Comparison of ENCODE assay signal across 13 cellular contexts in the genomic region with DNA sequence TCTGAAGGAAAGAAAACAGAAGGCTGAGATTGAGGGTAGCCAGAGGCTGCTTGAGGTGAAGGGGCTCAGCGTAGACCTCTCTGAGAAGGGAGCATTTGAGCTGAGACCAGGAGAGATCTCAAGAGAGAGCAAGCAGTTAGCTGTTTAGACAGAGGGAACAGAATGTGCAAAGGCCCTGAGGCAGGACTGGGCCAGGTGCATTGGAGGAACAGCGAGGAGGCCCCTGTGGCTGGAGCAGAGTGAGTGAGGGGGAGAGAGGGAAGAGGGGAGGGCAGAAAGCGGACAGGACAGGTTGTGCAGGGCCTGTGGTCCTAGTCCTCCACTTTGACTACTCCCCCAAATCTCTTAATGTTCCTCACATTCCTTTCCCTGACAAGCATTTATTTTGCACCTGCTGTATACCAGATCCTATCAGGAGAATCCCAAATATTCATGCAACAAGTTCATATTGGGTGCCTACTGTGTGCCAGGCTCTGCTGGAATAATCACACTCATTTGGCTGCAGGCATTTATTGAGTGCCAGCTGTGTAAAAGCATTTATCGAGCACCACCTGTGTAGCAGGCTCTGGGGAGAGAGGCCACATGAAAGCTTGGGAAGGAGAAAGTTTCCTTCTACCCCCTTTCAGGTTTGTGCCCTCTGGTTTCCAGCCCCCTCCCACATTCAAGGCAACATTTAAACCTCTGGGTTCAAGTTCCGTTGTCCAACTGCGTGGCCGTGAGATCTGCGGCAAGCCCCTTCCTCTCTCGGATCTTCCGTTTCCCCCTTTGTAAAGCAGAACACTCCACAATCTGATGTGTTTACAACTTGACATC. TPM values are rescaled to one million over a fixed set of nuclear protein-coding genes. Genes with fewer than 3 reads are reported as not detected.
DNase-seq lines count a peak whose midpoint lies in the region; ATAC-seq and TF ChIP-seq lines count a peak whose summit lies in the region.
"Had no signal": no experiment of that assay in that cellular context is flagged by ENCODE, and none has a peak within 500 bp of the region (broad histone marks: within the 10 kb centered on the region; RNA-seq: fewer than 3 reads in every experiment).

No MANE protein-coding gene starts in this region.

- POLR2A ChIA-PET in Panc1 (lab: Charles Lee) (no interaction called here), SK-N-SH (lab: Yijun Ruan, JAX) (interaction anchor here (1.5 kb wide), 1 partner anchor 15 kb away, joined by 4 read pairs; no protein-coding TSS in a partner anchor)

- peaks cover 45% of the 10 kb centered on the region for H4K20me1 ChIP-seq in SK-N-SH (ENCODE audit: insufficient read depth)

- no peaks in the 10 kb centered on the region for H3K36me3 Mint-ChIP-seq in glutamatergic neuron (ENCODE audit: unreplicated experiment)

- H3K9ac ChIP-seq in mucosa of rectum (ENCODE audit: low read depth in 1 of 2, low read length in 2 of 2) (peak overlapping the region in 1 of 2 donors; percentile 59), SK-N-SH (no peak overlapping the region)

- TF ChIP-seq RAD21 in SK-N-SH (IDR thresholded peaks at IDR 0.05; ENCODE audit: low read length): no peak

- H3K9me2 ChIP-seq in SK-N-SH: no peaks in the 10 kb centered on the region

- BruUV-seq in Panc1 (replicated peaks; lab: Mats Ljungman, UMichigan): TSS peak; percentile 14

- peaks cover 1% of the 10 kb centered on the region for H3K9me3 Mint-ChIP-seq in glutamatergic neuron (ENCODE audit: unreplicated experiment)

- no peak overlapping the region for H3K4me3 Mint-ChIP-seq in glutamatergic neuron (ENCODE audit: unreplicated experiment)

- CTCF ChIA-PET in Panc1 (lab: Charles Lee) (no interaction called here), SK-N-SH (lab: Yijun Ruan, JAX) (no interaction called here)

- H3K4me2 ChIP-seq in SK-N-SH: no peak overlapping the region

- H3K4me1 ChIP-seq in Panc1 (ENCODE audit: control insufficient read depth, insufficient read depth, low read length) (peaks cover 24% of the 10 kb centered on the region), mucosa of rectum (ENCODE audit: control insufficient read depth in 2 of 2, insufficient read depth in 2 of 2, low read length in 2 of 2) (peaks cover 12 to 18% of the 10 kb centered on the region in 2 donors), testis (peaks cover 44% of the 10 kb centered on the region), SK-N-SH (ENCODE audit: control insufficient read depth in 1 of 2, insufficient read depth in 2 of 2, low read depth in 1 of 2, low read length in 1 of 2) (peaks cover 0 to 12% of the 10 kb centered on the region in 2 experiments; a peak in 2 of 4 replicates)

- DNase-seq in Panc1 (ENCODE audit: low read depth, low spot score): no peak
- DNase-seq in coronary artery (ENCODE audit: low spot score): no peak
- no peak for DNase-seq in testis
- no peak for DNase-seq in glutamatergic neuron
- DNase-seq in DMS153 (lab: John Stamatoyannopoulos, UW): no peak
- no peak for DNase-seq in SK-N-SH
- DNase-seq in NCI-H1930 (lab: John Stamatoyannopoulos, UW): no peak
- DNase-seq: cerebellar nuclear complex, NCI-H1436, NCI-H82, small intestine had no signal

- H3K9me3 ChIP-seq in Panc1 (ENCODE audit: control insufficient read depth, insufficient read depth, low read depth, low read length) (no peaks in the 10 kb centered on the region), mucosa of rectum (ENCODE audit: control insufficient read depth in 2 of 2, low read length in 2 of 2) (no peaks in the 10 kb centered on the region), testis (no peaks in the 10 kb centered on the region), SK-N-SH (no peaks in the 10 kb centered on the region)

- H3K27me3 ChIP-seq in Panc1 (ENCODE audit: control insufficient read depth, insufficient read depth, low read length): no peaks in the 10 kb centered on the region
- H3K27me3 ChIP-seq in mucosa of rectum (ENCODE audit: control insufficient read depth in 2 of 2, insufficient read depth in 2 of 2, low read length in 2 of 2): no peaks in the 10 kb centered on the region
- H3K27me3 ChIP-seq in testis: no peaks in the 10 kb centered on the region
- H3K27me3 ChIP-seq in SK-N-SH (ENCODE audit: insufficient read depth): no peaks in the 10 kb centered on the region

- intact Hi-C loops in Panc1 (cut with micrococcal nuclease; ENCODE audit: unreplicated experiment) (no loop called here), testis (cut with DNase I; ENCODE audit: low total_unique reads) (no loop called here)

- in situ Hi-C loops in Panc1 (cut with HindIII; ENCODE audit: low pct_unique_long_range_greater_than_20kb, low sequenced_read_pairs): no loop called here

- peaks cover 9% of the 10 kb centered on the region for H3K27me3 Mint-ChIP-seq in glutamatergic neuron (ENCODE audit: unreplicated experiment)

- H3K36me3 ChIP-seq in Panc1 (ENCODE audit: control insufficient read depth, insufficient read depth, low read length) (0 out of 2 replicates have a peak, but pooled peaks cover 2% of the 10 kb centered on the region), mucosa of rectum (ENCODE audit: control insufficient read depth in 2 of 2, insufficient read depth in 2 of 2, low read length in 2 of 2) (no peaks in the 10 kb centered on the region), testis (ENCODE audit: low read depth, missing control alignments) (no peaks in the 10 kb centered on the region), SK-N-SH (replicated peaks in 1 of 2; ENCODE audit: control insufficient read depth in 1 of 2, insufficient read depth in 2 of 2, low read length in 1 of 2) (peaks cover 5 to 8% of the 10 kb centered on the region in 2 experiments)

- no peak for TF ChIP-seq POLR2A in testis (IDR thresholded peaks at IDR 0.05)

- no peak for TF ChIP-seq EP300 in SK-N-SH (IDR thresholded peaks at IDR 0.05; ENCODE audit: borderline replicate concordance in 1 of 2, low read depth in 1 of 2, low read length in 1 of 2)

- TF ChIP-seq CTCF in Panc1 (IDR thresholded peaks at IDR 0.05) (no peak), coronary artery (IDR thresholded peaks at IDR 0.05) (no peak), testis (IDR thresholded peaks at IDR 0.05) (no peak), glutamatergic neuron (IDR thresholded peaks at IDR 0.05; ENCODE audit: partially characterized antibody, unreplicated experiment) (no peak), SK-N-SH (IDR thresholded peaks at IDR 0.05) (no peak)

- no peaks in the 10 kb centered on the region for H3K4me1 Mint-ChIP-seq in glutamatergic neuron (ENCODE audit: low read depth, unreplicated experiment)

- H3K79me2 ChIP-seq in SK-N-SH (ENCODE audit: insufficient read depth): peaks cover 84% of the 10 kb centered on the region

- no peaks in the 10 kb centered on the region for H3F3A ChIP-seq in SK-N-SH (replicated peaks; ENCODE audit: insufficient read depth)

- H3K27ac ChIP-seq in Panc1 (ENCODE audit: low read length) (peak overlapping the region; percentile 36; the same call in 1 of the 2 replicates), coronary artery (peak overlapping the region; percentile 100), mucosa of rectum (ENCODE audit: low read depth in 2 of 2, low read length in 2 of 2) (peak overlapping the region; percentile 88 to 91), testis (peak overlapping the region; percentile 97 to 99), SK-N-SH (ENCODE audit: low read depth in 2 of 2, low read length in 1 of 2) (peak overlapping the region in 1 of 2 experiments; percentile 65; a peak in 2 of 4 replicates)
- H3K27ac ChIP-seq: SK-N-MC had no signal

- 63 to 71% methylated on average over 10 of the region's 10 CpGs for WGBS in testis, 2 donors
- 88% methylated on average over 10 of the region's 10 CpGs for WGBS in SK-N-SH (ENCODE audit: low lambda C conversion rate)

- H3K4me3 ChIP-seq in Panc1 (ENCODE audit: low read depth in 2 of 2, low read length in 2 of 2) (no peak overlapping the region), coronary artery (peak overlapping the region; percentile 70), mucosa of rectum (ENCODE audit: low read length in 2 of 2) (no peak overlapping the region), testis (peak overlapping the region in 1 of 2 donors; percentile 60), SK-N-SH (ENCODE audit: low read depth in 2 of 2, low read length in 1 of 2) (no peak overlapping the region)
- H3K4me3 ChIP-seq: SK-N-MC had no signal

- no peak overlapping the region for H3K27ac Mint-ChIP-seq in glutamatergic neuron (ENCODE audit: unreplicated experiment)

- ATAC-seq in Panc1: no peak

- no peak overlapping the region for H2AFZ ChIP-seq in SK-N-SH (ENCODE audit: low read depth)

TF ChIP-seq in SK-N-SH, 30 proteins besides CTCF, POLR2A, EP300 and RAD21:
- TF ChIP-seq NRF1 (IDR thresholded peaks at IDR 0.05; ENCODE audit: low read depth, low read length): no peak
- TF ChIP-seq GATA2 (CRISPR knock-in tag; IDR thresholded peaks at IDR 0.05): no peak
- no peak for TF ChIP-seq POLR2AphosphoS5 (IDR thresholded peaks at IDR 0.05; ENCODE audit: low read depth, low read length)
- no peak for TF ChIP-seq RFX5 (IDR thresholded peaks at IDR 0.05; ENCODE audit: low read length)
- no peak for TF ChIP-seq TAF1 (IDR thresholded peaks at IDR 0.05; ENCODE audit: borderline replicate concordance, low read depth, low read length)

RNA-seq across cellular contexts. Expression of gene NFIC, which starts 36.5 kb away (rescaled TPM):
- total RNA-seq in Panc1 (2021; ENCODE audit: unreplicated experiment) (120 TPM), testis (100 to 1,000 TPM; 113 to 127 TPM), glutamatergic neuron (ENCODE audit: unreplicated experiment) (2.0 TPM)
- polyA plus RNA-seq in Panc1 (2012; ENCODE audit: insufficient read length): 56.0 TPM
- polyA plus RNA-seq in testis (ENCODE audit: insufficient read depth, low read depth, low replicate concordance) (56.5 TPM), SK-N-SH (2012; rRNA removed) (2.6 and 7.2 TPM in 2 replicates)
- polyA plus RNA-seq in SK-N-SH (2012; cell fraction: cytosol; rRNA removed): 5.7 and 8.1 TPM in 2 replicates
- polyA plus RNA-seq in SK-N-SH (2012; cell fraction: nucleus; rRNA removed): 13.4 and 14.9 TPM in 2 replicates

Comparison
In these comparisons a context has a peak if more than half of its experiments do, and no peak if none do; other contexts are left out.
1. RNA of gene NFIC, which starts 36.5 kb away (total RNA-seq): 113 to 127 TPM in testis and 120 TPM in Panc1 (single experiment); 2.0 TPM in glutamatergic neuron (single experiment); every median in the first group is over 10 times any median in the second.